10 cellular contexts compared by ENCODE assay signal in genomic region chr7:114083714-114084113, GRCh38.
A peak's percentile ranks its signal among the peaks of the same experiment; 100 is the strongest.
DNase-seq lines count a peak whose midpoint lies in the region; ATAC-seq, FAIRE-seq and TF ChIP-seq lines count a peak whose summit lies in the region.
"Had no signal": no experiment of that assay in that cellular context is flagged by ENCODE, and none has a peak within 500 bp of the region (broad histone marks: within the 10 kb centered on the region; RNA-seq: fewer than 3 reads in every experiment).

No MANE protein-coding gene starts in this region.

- no peak for FAIRE-seq in small intestine (lab: Jason Lieb, UNC)
- no peak for FAIRE-seq in HTR-8/SVneo (lab: Jason Lieb, UNC)

- H3K4me1 ChIP-seq in HUES6 (ENCODE audit: control insufficient read depth, insufficient read depth, low read length) (peaks cover 15% of the 10 kb centered on the region; the same call in 1 of the 2 replicates), iPS-15b (ENCODE audit: control insufficient read depth, insufficient read depth, low read length) (peaks cover 13% of the 10 kb centered on the region), small intestine (ENCODE audit: control insufficient read depth in 2 of 2, insufficient read depth in 1 of 2, low read depth in 1 of 2, low read length in 1 of 2) (no peaks in the 10 kb centered on the region), OCI-LY7 (ENCODE audit: insufficient read depth, low read length, poor library complexity, severe bottlenecking) (no peaks in the 10 kb centered on the region)

- no peaks in the 10 kb centered on the region for H4K20me1 ChIP-seq in OCI-LY7 (ENCODE audit: insufficient read depth, low read length)

- CTCF ChIA-PET in WTC11 (lab: Charles Lee), result no interaction called here
- CTCF ChIA-PET in OCI-LY7 (lab: Charles Lee; ENCODE audit: unreplicated experiment), result no interaction called here

- intact Hi-C loops in OCI-LY7 (cut with micrococcal nuclease; ENCODE audit: unreplicated experiment), result no loop called here

- DNase-seq in WTC11 (ENCODE audit: low spot score), result no peak
- peak; percentile 46 for DNase-seq in small intestine
- DNase-seq in OCI-LY7 (ENCODE audit: low spot score), result no peak
- no peak for DNase-seq in activated effector memory CD4-positive, alpha-beta T cell treated with anti-CD3 and anti-CD28 coated beads, Interleukin-2, amount 50 U/mL, for 16 hours
- DNase-seq in HTR-8/SVneo (ENCODE audit: insufficient read length, low spot score), result no peak
- DNase-seq: KG1 had no signal

- no peaks in the 10 kb centered on the region for H3K36me3 Mint-ChIP-seq in WTC11

- H3K36me3 ChIP-seq in HUES6 (ENCODE audit: control insufficient read depth, insufficient read depth, low read length) (no peaks in the 10 kb centered on the region), iPS-15b (ENCODE audit: control insufficient read depth, insufficient read depth, low read length) (no peaks in the 10 kb centered on the region), small intestine (ENCODE audit: control insufficient read depth in 2 of 2, insufficient read depth in 2 of 2, low read length in 2 of 2) (no peaks in the 10 kb centered on the region), OCI-LY7 (ENCODE audit: insufficient read depth, low read length) (no peaks in the 10 kb centered on the region)
- H3K36me3 ChIP-seq: SJSA1 had no signal

- H3K4me3 ChIP-seq in HUES6 (ENCODE audit: low read depth, low read length) (peak overlapping the region; percentile 87), iPS-15b (ENCODE audit: low read depth, low read length) (peak overlapping the region; percentile 81), small intestine (ENCODE audit: low read depth in 1 of 2, low read length in 2 of 2) (peak overlapping the region in 1 of 2 donors; percentile 51), OCI-LY7 (ENCODE audit: low read depth, low read length, poor library complexity, severe bottlenecking) (no peak overlapping the region)
- H3K4me3 ChIP-seq: SJSA1 had no signal

- no peak for ATAC-seq in WTC11
- ATAC-seq in GM18502 (IDR thresholded peaks at IDR 0.05; ENCODE audit: poor library complexity, unreplicated experiment), result no peak

- H3K27me3 Mint-ChIP-seq in WTC11 (ENCODE audit: low read depth), result peaks cover 72% of the 10 kb centered on the region

- H3K4me3 Mint-ChIP-seq in WTC11, result peak overlapping the region; percentile 86

- no TSS peak for BruUV-seq in OCI-LY7 (replicated peaks; lab: Mats Ljungman, UMichigan)

- H3K79me2 ChIP-seq in OCI-LY7 (ENCODE audit: insufficient read depth, low read depth, low read length), result no peaks in the 10 kb centered on the region

- H3K27me3 ChIP-seq in HUES6 (ENCODE audit: control insufficient read depth, insufficient read depth, low read length), result peaks cover 90% of the 10 kb centered on the region
- peaks cover 61% of the 10 kb centered on the region for H3K27me3 ChIP-seq in iPS-15b (ENCODE audit: control insufficient read depth, insufficient read depth, low read length)
- H3K27me3 ChIP-seq in small intestine (ENCODE audit: control insufficient read depth in 2 of 2, insufficient read depth in 2 of 2, low read length in 2 of 2), result peaks cover 0 to 6% of the 10 kb centered on the region in 2 donors

- no peak overlapping the region for H3K27ac Mint-ChIP-seq in WTC11

- no peak for TF ChIP-seq CTCF in WTC11 (IDR thresholded peaks at IDR 0.05)
- no peak for TF ChIP-seq CTCF in OCI-LY7 (conservative IDR thresholded peaks at IDR 0.05; ENCODE audit: low read length)

- H3K27ac ChIP-seq in HUES6 (ENCODE audit: low read depth, low read length) (no peak overlapping the region), small intestine (ENCODE audit: low read depth in 1 of 2, low read length in 1 of 2) (peak overlapping the region; percentile 75 to 95), OCI-LY7 (ENCODE audit: low read depth, low read length, poor library complexity, severe bottlenecking) (no peak overlapping the region)
- H3K27ac ChIP-seq: SJSA1 had no signal

- H3K9me2 ChIP-seq in OCI-LY7 (ENCODE audit: insufficient read depth, low read length), result no peaks in the 10 kb centered on the region

- H3K4me1 Mint-ChIP-seq in WTC11, result peaks cover 31% of the 10 kb centered on the region

- H3K4me2 ChIP-seq in OCI-LY7 (ENCODE audit: low read length), result no peak overlapping the region

- no peaks in the 10 kb centered on the region for H3K9me3 Mint-ChIP-seq in WTC11

- WGBS in small intestine, 3 donors, result 11 to 28% (median 15%) methylated on average over 14 of the region's 14 CpGs

- no peak overlapping the region for H2AFZ ChIP-seq in OCI-LY7 (ENCODE audit: low read length)

- POLR2A ChIA-PET in WTC11 (lab: Charles Lee) (no interaction called here), OCI-LY7 (lab: Charles Lee) (no interaction called here)

- H3K9ac ChIP-seq in HUES6 (ENCODE audit: low read length) (no peak overlapping the region), iPS-15b (ENCODE audit: low read depth, low read length) (no peak overlapping the region)

- H3K9me3 ChIP-seq in HUES6 (ENCODE audit: control insufficient read depth, insufficient read depth, low read depth, low read length) (no peaks in the 10 kb centered on the region), iPS-15b (ENCODE audit: control insufficient read depth, insufficient read depth, low read length) (no peaks in the 10 kb centered on the region), small intestine (ENCODE audit: control insufficient read depth, low read depth) (no peaks in the 10 kb centered on the region), OCI-LY7 (ENCODE audit: low read length) (no peaks in the 10 kb centered on the region)

TF ChIP-seq in WTC11, 78 proteins besides CTCF, POLR2A, EP300 and RAD21:
- TF ChIP-seq SMAD4 (CRISPR knock-in tag; IDR thresholded peaks at IDR 0.05) (no peak), ZNF121 (CRISPR knock-in tag; IDR thresholded peaks at IDR 0.05) (no peak), SMAD3 (CRISPR knock-in tag; IDR thresholded peaks at IDR 0.05; ENCODE audit: borderline replicate concordance) (no peak), RELA (CRISPR knock-in tag; IDR thresholded peaks at IDR 0.05; ENCODE audit: borderline replicate concordance) (no peak), OVOL2 (CRISPR knock-in tag; IDR thresholded peaks at IDR 0.05; ENCODE audit: borderline replicate concordance) (no peak), CDX4 (CRISPR knock-in tag; IDR thresholded peaks at IDR 0.05; ENCODE audit: borderline replicate concordance) (no peak), JAZF1 (CRISPR knock-in tag; IDR thresholded peaks at IDR 0.05) (no peak), SP1 (CRISPR knock-in tag; conservative IDR thresholded peaks at IDR 0.05) (no peak), HMGXB4 (CRISPR knock-in tag; IDR thresholded peaks at IDR 0.05) (no peak), RORB (CRISPR knock-in tag; IDR thresholded peaks at IDR 0.05) (no peak)
- TF ChIP-seq, protein P1, sequence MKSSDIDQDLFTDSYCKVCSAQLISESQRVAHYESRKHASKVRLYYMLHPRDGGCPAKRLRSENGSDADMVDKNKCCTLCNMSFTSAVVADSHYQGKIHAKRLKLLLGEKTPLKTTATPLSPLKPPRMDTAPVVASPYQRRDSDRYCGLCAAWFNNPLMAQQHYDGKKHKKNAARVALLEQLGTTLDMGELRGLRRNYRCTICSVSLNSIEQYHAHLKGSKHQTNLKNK (CRISPR knock-in tag; IDR thresholded peaks at IDR 0.05), result no peak
- TF ChIP-seq, protein P2, sequence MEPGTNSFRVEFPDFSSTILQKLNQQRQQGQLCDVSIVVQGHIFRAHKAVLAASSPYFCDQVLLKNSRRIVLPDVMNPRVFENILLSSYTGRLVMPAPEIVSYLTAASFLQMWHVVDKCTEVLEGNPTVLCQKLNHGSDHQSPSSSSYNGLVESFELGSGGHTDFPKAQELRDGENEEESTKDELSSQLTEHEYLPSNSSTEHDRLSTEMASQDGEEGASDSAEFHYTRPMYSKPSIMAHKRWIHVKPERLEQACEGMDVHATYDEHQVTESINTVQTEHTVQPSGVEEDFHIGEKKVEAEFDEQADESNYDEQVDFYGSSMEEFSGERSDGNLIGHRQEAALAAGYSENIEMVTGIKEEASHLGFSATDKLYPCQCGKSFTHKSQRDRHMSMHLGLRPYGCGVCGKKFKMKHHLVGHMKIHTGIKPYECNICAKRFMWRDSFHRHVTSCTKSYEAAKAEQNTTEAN (CRISPR knock-in tag; IDR thresholded peaks at IDR 0.05), result no peak
- TF ChIP-seq, protein P3, sequence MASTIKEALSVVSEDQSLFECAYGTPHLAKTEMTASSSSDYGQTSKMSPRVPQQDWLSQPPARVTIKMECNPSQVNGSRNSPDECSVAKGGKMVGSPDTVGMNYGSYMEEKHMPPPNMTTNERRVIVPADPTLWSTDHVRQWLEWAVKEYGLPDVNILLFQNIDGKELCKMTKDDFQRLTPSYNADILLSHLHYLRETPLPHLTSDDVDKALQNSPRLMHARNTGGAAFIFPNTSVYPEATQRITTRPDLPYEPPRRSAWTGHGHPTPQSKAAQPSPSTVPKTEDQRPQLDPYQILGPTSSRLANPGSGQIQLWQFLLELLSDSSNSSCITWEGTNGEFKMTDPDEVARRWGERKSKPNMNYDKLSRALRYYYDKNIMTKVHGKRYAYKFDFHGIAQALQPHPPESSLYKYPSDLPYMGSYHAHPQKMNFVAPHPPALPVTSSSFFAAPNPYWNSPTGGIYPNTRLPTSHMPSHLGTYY (CRISPR knock-in tag; IDR thresholded peaks at IDR 0.05), result no peak

Comparison
In these comparisons a context has a peak if more than half of its experiments do, and no peak if none do; other contexts are left out.
1. H3K27ac ChIP-seq: peak in small intestine (2 of 2); none in HUES6 (single experiment) and OCI-LY7 (single experiment).